2 cellular contexts compared by ENCODE assay signal in the genomic region with DNA sequence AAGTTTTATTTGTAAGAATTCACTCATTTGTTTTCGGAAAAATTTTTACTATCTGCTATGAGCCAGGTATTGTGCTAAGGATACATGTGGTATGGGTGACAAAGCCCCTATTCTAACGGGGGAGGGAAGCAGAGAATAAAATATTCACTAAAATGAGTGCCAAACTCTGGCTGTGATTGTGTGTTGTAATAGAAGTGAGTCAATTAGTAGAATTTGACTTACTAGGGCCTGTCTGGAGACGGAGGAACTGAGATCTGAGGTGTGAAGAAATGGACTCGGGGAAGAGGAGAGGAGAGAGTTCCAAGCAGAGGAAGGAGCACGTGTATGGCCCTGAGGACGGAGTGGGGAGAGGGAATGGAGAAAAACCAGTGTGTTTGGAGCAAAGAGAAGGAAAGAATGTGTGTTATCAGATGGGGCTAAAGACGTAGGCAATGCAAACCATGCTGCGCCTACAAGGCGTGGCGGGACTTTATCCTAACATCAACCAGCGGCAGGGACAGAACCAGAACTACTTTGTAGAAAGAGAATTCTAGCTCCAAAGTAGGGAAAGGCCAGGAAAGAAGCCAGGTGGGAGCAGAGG.
TF ChIP-seq lines count a peak whose summit lies in the region.

No MANE protein-coding gene starts in this region.

TF ChIP-seq in GM23338, 12 proteins besides CTCF, POLR2A, EP300 and RAD21 (continued from another document):
- no peak for TF ChIP-seq STAT1 (IDR thresholded peaks at IDR 0.05; ENCODE audit: unreplicated experiment)
- TF ChIP-seq CREB1 (CRISPR knock-in tag; IDR thresholded peaks at IDR 0.05; ENCODE audit: low read depth), result no peak

TF ChIP-seq in WTC11, 78 proteins besides CTCF, POLR2A, EP300 and RAD21:
- TF ChIP-seq, protein P1, sequence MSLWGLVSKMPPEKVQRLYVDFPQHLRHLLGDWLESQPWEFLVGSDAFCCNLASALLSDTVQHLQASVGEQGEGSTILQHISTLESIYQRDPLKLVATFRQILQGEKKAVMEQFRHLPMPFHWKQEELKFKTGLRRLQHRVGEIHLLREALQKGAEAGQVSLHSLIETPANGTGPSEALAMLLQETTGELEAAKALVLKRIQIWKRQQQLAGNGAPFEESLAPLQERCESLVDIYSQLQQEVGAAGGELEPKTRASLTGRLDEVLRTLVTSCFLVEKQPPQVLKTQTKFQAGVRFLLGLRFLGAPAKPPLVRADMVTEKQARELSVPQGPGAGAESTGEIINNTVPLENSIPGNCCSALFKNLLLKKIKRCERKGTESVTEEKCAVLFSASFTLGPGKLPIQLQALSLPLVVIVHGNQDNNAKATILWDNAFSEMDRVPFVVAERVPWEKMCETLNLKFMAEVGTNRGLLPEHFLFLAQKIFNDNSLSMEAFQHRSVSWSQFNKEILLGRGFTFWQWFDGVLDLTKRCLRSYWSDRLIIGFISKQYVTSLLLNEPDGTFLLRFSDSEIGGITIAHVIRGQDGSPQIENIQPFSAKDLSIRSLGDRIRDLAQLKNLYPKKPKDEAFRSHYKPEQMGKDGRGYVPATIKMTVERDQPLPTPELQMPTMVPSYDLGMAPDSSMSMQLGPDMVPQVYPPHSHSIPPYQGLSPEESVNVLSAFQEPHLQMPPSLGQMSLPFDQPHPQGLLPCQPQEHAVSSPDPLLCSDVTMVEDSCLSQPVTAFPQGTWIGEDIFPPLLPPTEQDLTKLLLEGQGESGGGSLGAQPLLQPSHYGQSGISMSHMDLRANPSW (CRISPR knock-in tag; conservative IDR thresholded peaks at IDR 0.05; ENCODE audit: low read depth), result no peak
- TF ChIP-seq ATF6 (CRISPR knock-in tag; IDR thresholded peaks at IDR 0.05) (no peak), ZBTB21 (CRISPR knock-in tag; IDR thresholded peaks at IDR 0.05; ENCODE audit: borderline replicate concordance) (no peak)
- TF ChIP-seq, protein P2, sequence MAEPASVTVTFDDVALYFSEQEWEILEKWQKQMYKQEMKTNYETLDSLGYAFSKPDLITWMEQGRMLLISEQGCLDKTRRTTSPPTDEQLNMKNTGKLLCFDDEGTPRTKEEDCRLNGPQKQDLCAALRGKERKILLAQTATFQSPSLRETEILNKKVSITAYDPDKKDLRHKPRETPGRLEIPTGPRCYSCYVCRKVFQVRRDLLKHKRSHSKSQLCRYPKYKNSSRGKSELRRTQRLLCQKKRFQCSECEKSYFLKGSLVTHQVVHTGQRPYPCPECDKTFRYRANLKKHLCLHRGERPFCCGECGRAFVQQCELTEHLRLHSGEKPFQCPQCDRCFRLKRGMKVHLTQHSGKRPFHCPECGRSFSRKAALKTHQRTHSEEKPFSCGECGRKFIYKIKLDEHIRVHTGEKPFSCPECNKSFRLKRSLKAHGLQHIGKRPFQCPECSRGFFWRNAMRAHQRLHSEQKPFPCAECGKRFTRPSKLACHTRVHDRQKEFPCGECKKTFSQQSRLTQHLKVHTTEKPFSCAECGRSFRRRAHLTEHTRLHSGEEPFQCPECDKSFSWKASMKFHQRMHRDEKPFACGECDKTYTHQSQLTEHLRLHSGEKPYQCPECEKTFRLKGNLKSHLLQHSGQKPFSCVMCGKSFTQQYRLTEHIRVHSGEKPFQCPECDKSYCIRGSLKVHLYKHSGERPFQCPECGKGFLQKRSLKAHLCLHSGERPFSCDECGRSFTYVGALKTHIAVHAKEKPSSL (CRISPR knock-in tag; conservative IDR thresholded peaks at IDR 0.05), result no peak
